In the genomic region with DNA sequence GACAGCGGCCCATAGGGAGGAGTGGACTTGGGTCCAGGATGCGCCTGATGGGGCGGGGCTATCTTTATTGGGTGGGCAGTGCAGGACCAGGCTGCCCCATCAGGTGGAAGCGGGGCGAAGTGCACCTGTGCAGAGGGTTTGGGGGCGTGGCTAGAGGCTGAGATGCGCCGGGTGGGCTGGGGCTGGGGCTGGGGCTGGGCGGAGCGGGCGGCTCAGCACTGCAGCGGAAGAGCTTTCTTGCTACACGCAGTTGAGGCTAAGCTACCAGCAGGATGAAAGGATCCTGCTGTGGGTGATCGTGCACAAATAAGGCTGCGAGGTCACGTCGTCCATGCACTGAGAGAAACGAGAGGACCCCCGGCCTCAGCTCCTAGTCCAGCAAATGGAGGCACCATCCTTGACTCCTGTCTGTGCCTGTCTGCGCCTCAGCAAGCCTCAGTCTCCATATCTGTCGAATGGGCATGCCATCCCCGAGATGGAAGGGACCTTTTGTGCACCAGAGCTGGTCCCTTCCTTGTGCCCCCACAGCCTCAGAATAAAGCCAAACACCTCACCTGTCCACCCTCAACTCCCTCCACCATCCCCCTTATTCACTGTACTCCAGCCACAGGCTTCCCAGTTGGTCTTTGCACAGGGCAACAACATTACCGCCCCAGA, we compare ENCODE assay signal across 14 cellular contexts. TPM values are rescaled to one million over a fixed set of nuclear protein-coding genes. Genes with fewer than 3 reads are reported as not detected.
DNase-seq lines count a peak whose midpoint lies in the region; ATAC-seq and TF ChIP-seq lines count a peak whose summit lies in the region.
"Had no signal": no experiment of that assay in that cellular context is flagged by ENCODE, and none has a peak within 500 bp of the region (broad histone marks: within the 10 kb centered on the region; RNA-seq: fewer than 3 reads in every experiment).

No MANE protein-coding gene starts in this region.

- H3K4me1 Mint-ChIP-seq in effector memory CD8-positive, alpha-beta T cell (ENCODE audit: low read depth in 2 of 2) = peaks cover 6 to 10% of the 10 kb centered on the region in 2 donors
- peaks cover 17% of the 10 kb centered on the region for H3K4me1 Mint-ChIP-seq in neural progenitor cell
- peaks cover 14% of the 10 kb centered on the region for H3K4me1 Mint-ChIP-seq in stimulated activated memory B cell treated with anti-CD40 and anti-IgM and Interleukin-4, amounts not matched to agents 10 μg/mL and 1 μg/mL and 100 μg/mL, for 72 hours

- H3K36me3 Mint-ChIP-seq in effector memory CD8-positive, alpha-beta T cell (ENCODE audit: insufficient read depth) = peaks cover 4% of the 10 kb centered on the region
- no peaks in the 10 kb centered on the region for H3K36me3 Mint-ChIP-seq in neural progenitor cell
- H3K36me3 Mint-ChIP-seq in stimulated activated memory B cell treated with anti-CD40 and anti-IgM and Interleukin-4, amounts not matched to agents 10 μg/mL and 1 μg/mL and 100 μg/mL, for 72 hours = no peaks in the 10 kb centered on the region

- no peak overlapping the region for H3K9ac ChIP-seq in neural progenitor cell

- no peak overlapping the region for H3K27ac ChIP-seq in neural progenitor cell
- H3K27ac ChIP-seq in Peyer's patch = no peak overlapping the region
- H3K27ac ChIP-seq: breast epithelium, uterus had no signal

- H2AFZ ChIP-seq in neural progenitor cell (replicated peaks) = no peak overlapping the region

- H3K4me3 Mint-ChIP-seq in effector memory CD8-positive, alpha-beta T cell = peak overlapping the region in 1 of 2 donors; percentile 43
- peak overlapping the region; percentile 41 for H3K4me3 Mint-ChIP-seq in neural progenitor cell
- H3K4me3 Mint-ChIP-seq in stimulated activated memory B cell treated with anti-CD40 and anti-IgM and Interleukin-4, amounts not matched to agents 10 μg/mL and 1 μg/mL and 100 μg/mL, for 72 hours = no peak overlapping the region
- H3K4me3 Mint-ChIP-seq: neural crest cell had no signal

- H3K27me3 Mint-ChIP-seq in effector memory CD8-positive, alpha-beta T cell = peaks cover 20 to 39% of the 10 kb centered on the region in 2 donors
- H3K27me3 Mint-ChIP-seq in neural progenitor cell (ENCODE audit: insufficient read depth, low read depth) = peaks cover 8% of the 10 kb centered on the region
- H3K27me3 Mint-ChIP-seq in stimulated activated memory B cell treated with anti-CD40 and anti-IgM and Interleukin-4, amounts not matched to agents 10 μg/mL and 1 μg/mL and 100 μg/mL, for 72 hours = peaks cover 26% of the 10 kb centered on the region

- H3K36me3 ChIP-seq in neural progenitor cell (no peaks in the 10 kb centered on the region), Peyer's patch (no peaks in the 10 kb centered on the region)
- H3K36me3 ChIP-seq: breast epithelium, uterus had no signal

- DNase-seq in activated CD8-positive, alpha-beta memory T cell treated with anti-CD3 and anti-CD28 coated beads, Interleukin-2, amount 50 U/mL, for 4 hours = peak; percentile 18
- DNase-seq in activated CD8-positive, alpha-beta memory T cell treated with anti-CD3 and anti-CD28 coated beads, Interleukin-2, amount 50 U/mL, for 48 hours = no peak
- DNase-seq in NCI-H2171 (lab: John Stamatoyannopoulos, UW) (peak; percentile 48), neural progenitor cell (ENCODE audit: low spot score) (peak; percentile 85), Peyer's patch (no peak)
- DNase-seq in effector memory CD8-positive, alpha-beta T cell = no peak
- DNase-seq: activated T-cell treated with anti-CD3 and anti-CD28 coated beads, Interleukin-2, amount 50 U/mL, for 72 hours; erythroblast; NCI-H1694; uterus had no signal

- no peaks in the 10 kb centered on the region for H3K9me3 Mint-ChIP-seq in effector memory CD8-positive, alpha-beta T cell
- no peaks in the 10 kb centered on the region for H3K9me3 Mint-ChIP-seq in neural progenitor cell
- no peaks in the 10 kb centered on the region for H3K9me3 Mint-ChIP-seq in stimulated activated memory B cell treated with anti-CD40 and anti-IgM and Interleukin-4, amounts not matched to agents 10 μg/mL and 1 μg/mL and 100 μg/mL, for 72 hours
- H3K9me3 Mint-ChIP-seq: activated T-cell treated with anti-CD3 and anti-CD28 coated beads, Interleukin-2, amount 50 U/mL, for 72 hours; neural crest cell had no signal

- peak; percentile 9 for TF ChIP-seq CTCF in neural progenitor cell (IDR thresholded peaks at IDR 0.05)
- no peak for TF ChIP-seq CTCF in Peyer's patch (IDR thresholded peaks at IDR 0.05)

- H3K27me3 ChIP-seq in neural progenitor cell (peaks cover 7% of the 10 kb centered on the region), Peyer's patch (no peaks in the 10 kb centered on the region)
- H3K27me3 ChIP-seq: uterus had no signal

- H3K4me1 ChIP-seq in neural progenitor cell = no peaks in the 10 kb centered on the region
- H3K4me1 ChIP-seq in Peyer's patch = no peaks in the 10 kb centered on the region
- H3K4me1 ChIP-seq: breast epithelium, uterus had no signal

- H3K27ac Mint-ChIP-seq in effector memory CD8-positive, alpha-beta T cell = no peak overlapping the region
- peak overlapping the region; percentile 19 for H3K27ac Mint-ChIP-seq in neural progenitor cell
- no peak overlapping the region for H3K27ac Mint-ChIP-seq in stimulated activated memory B cell treated with anti-CD40 and anti-IgM and Interleukin-4, amounts not matched to agents 10 μg/mL and 1 μg/mL and 100 μg/mL, for 72 hours
- H3K27ac Mint-ChIP-seq: activated T-cell treated with anti-CD3 and anti-CD28 coated beads, Interleukin-2, amount 50 U/mL, for 72 hours had no signal

- no peaks in the 10 kb centered on the region for H4K20me1 ChIP-seq in neural progenitor cell (ENCODE audit: low read depth)

- peak overlapping the region; percentile 58 for H3K4me2 ChIP-seq in neural progenitor cell

- peak overlapping the region; percentile 6 for H3K4me3 ChIP-seq in neural progenitor cell
- no peak overlapping the region for H3K4me3 ChIP-seq in Peyer's patch
- H3K4me3 ChIP-seq: breast epithelium, uterus had no signal

- no peaks in the 10 kb centered on the region for H3K79me2 ChIP-seq in neural progenitor cell (ENCODE audit: low read depth)

- TF ChIP-seq POLR2A in Peyer's patch (IDR thresholded peaks at IDR 0.05) = no peak

- no peaks in the 10 kb centered on the region for H3K9me3 ChIP-seq in neural progenitor cell (ENCODE audit: low read depth)
- no peaks in the 10 kb centered on the region for H3K9me3 ChIP-seq in Peyer's patch
- H3K9me3 ChIP-seq: breast epithelium, uterus had no signal

- H3F3A ChIP-seq in neural progenitor cell (ENCODE audit: low read depth) = peaks cover 16% of the 10 kb centered on the region

- peak; percentile 47 for ATAC-seq in effector memory CD8-positive, alpha-beta T cell (replicated peaks)
- no peak for ATAC-seq in stimulated activated memory B cell treated with anti-CD40 and anti-IgM and Interleukin-4, amounts not matched to agents 10 μg/mL and 1 μg/mL and 100 μg/mL, for 72 hours
- ATAC-seq in GM21619 (IDR thresholded peaks at IDR 0.05; ENCODE audit: unreplicated experiment) = no peak
- ATAC-seq: activated T-cell treated with anti-CD3 and anti-CD28 coated beads, Interleukin-2, amount 50 U/mL, for 72 hours had no signal

RNA-seq across cellular contexts. Expression of a gene that starts 20.9 kb away (rescaled TPM):
- total RNA-seq in neural progenitor cell (ENCODE audit: low replicate concordance) (28.2 and 66.9 TPM in 2 replicates), Peyer's patch (10 to 100 TPM in 2 of 4 donors, 1 to 10 TPM in 1, under 1 TPM in 1; 0.88 to 33.0 (median 9.6) TPM)

RNA-seq across cellular contexts. Expression of a gene that starts 42.4 kb away (rescaled TPM):
- total RNA-seq in neural progenitor cell (ENCODE audit: low replicate concordance) (19.9 and 23.4 TPM in 2 replicates), Peyer's patch (10 to 100 TPM; 37.0 to 76.9 (median 47.1) TPM)

RNA-seq across cellular contexts. Expression of a gene that starts 42.7 kb away (rescaled TPM):
- total RNA-seq in neural progenitor cell (ENCODE audit: low replicate concordance) (95.2 and 225 TPM in 2 replicates), Peyer's patch (100 to 1,000 TPM; 205 to 257 (median 224) TPM)

Comparison
In these comparisons a context has a peak if more than half of its experiments do, and no peak if none do; other contexts are left out.
1. DNase-seq: peak in activated CD8-positive, alpha-beta memory T cell treated with anti-CD3 and anti-CD28 coated beads, Interleukin-2, amount 50 U/mL, for 4 hours (single experiment), NCI-H2171 (single experiment) and neural progenitor cell (single experiment); none in activated CD8-positive, alpha-beta memory T cell treated with anti-CD3 and anti-CD28 coated beads, Interleukin-2, amount 50 U/mL, for 48 hours (single experiment), effector memory CD8-positive, alpha-beta T cell (0 of 3) and Peyer's patch (0 of 3).